Comparison of ENCODE assay signal across 8 cellular contexts in the genomic region with DNA sequence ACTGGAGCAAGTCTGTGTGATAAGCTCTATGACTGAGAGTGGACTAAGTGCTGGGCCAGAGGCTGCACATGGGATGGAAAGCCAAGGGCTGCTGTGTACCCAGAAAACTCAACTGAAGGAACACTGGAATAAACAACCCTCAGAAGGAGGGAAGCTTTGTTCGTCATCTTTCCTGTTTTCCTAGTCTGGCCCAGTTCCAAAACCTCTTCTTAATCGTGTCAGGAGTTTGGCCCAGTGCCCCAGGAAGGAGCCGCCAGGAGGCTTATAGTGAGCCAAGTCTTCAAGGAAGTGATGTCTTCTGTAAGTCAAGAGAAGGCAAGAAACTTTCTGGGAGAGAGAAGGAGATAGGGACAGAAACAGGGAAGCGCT. TPM values are rescaled to one million over a fixed set of nuclear protein-coding genes. Genes with fewer than 3 reads are reported as not detected.
DNase-seq lines count a peak whose midpoint lies in the region; ATAC-seq, FAIRE-seq and TF ChIP-seq lines count a peak whose summit lies in the region.

No MANE protein-coding gene starts in this region.

- H3K27me3 ChIP-seq in pancreas = no peaks in the 10 kb centered on the region

- no peak overlapping the region for H3K4me3 Mint-ChIP-seq in glutamatergic neuron (ENCODE audit: unreplicated experiment)

- intact Hi-C loops in pancreas (cut with DNase I) = no loop called here

- H3K4me3 ChIP-seq in pancreas = no peak overlapping the region

- no peaks in the 10 kb centered on the region for H3K4me1 Mint-ChIP-seq in glutamatergic neuron (ENCODE audit: low read depth, unreplicated experiment)

- H3K27ac Mint-ChIP-seq in glutamatergic neuron (ENCODE audit: unreplicated experiment) = no peak overlapping the region

- in situ Hi-C loops in Caki2 (cut with HindIII; ENCODE audit: low pct_unique_long_range_greater_than_20kb, low sequenced_read_pairs) = no loop called here

- ATAC-seq in pancreas = peak; percentile 13 to 48 (median 24)
- no peak for ATAC-seq in GM18505 (IDR thresholded peaks at IDR 0.05; ENCODE audit: unreplicated experiment)
- ATAC-seq in GM18868 (IDR thresholded peaks at IDR 0.05; ENCODE audit: unreplicated experiment) = no peak

- no peaks in the 10 kb centered on the region for H3K36me3 ChIP-seq in pancreas

- TF ChIP-seq POLR2A in GM18505 (IDR thresholded peaks at IDR 0.05; ENCODE audit: borderline replicate concordance, extremely low read depth, insufficient read depth, insufficient read length) = no peak

- peaks cover 5 to 34% (median 14%) of the 10 kb centered on the region in 3 donors for H3K4me1 ChIP-seq in pancreas

- H3K27ac ChIP-seq in epithelial cell of prostate (peak overlapping the region; percentile 100), pancreas (peak overlapping the region in 1 of 4 donors; percentile 41)

- 19 to 24% methylated on average over 4 of the region's 4 CpGs for WGBS in pancreas, 2 donors

- H3K9me3 ChIP-seq in pancreas = no peaks in the 10 kb centered on the region

- H3K36me3 Mint-ChIP-seq in glutamatergic neuron (ENCODE audit: unreplicated experiment) = peaks cover 11% of the 10 kb centered on the region

- peaks cover 3% of the 10 kb centered on the region for H3K9me3 Mint-ChIP-seq in glutamatergic neuron (ENCODE audit: unreplicated experiment)

- no peaks in the 10 kb centered on the region for H3K27me3 Mint-ChIP-seq in glutamatergic neuron (ENCODE audit: unreplicated experiment)

- TF ChIP-seq CTCF in pancreas (IDR thresholded peaks at IDR 0.05) = no peak
- TF ChIP-seq CTCF in glutamatergic neuron (IDR thresholded peaks at IDR 0.05; ENCODE audit: partially characterized antibody, unreplicated experiment) = no peak

- FAIRE-seq in pancreas (lab: Jason Lieb, UNC) = no peak

- peak; percentile 68 for DNase-seq in Caki2 (ENCODE audit: low read depth)
- peak; percentile 81 for DNase-seq in NCI-H82 (lab: John Stamatoyannopoulos, UW)
- DNase-seq in epithelial cell of prostate (ENCODE audit: low read depth, low spot score) = peak; percentile 81
- peak in 5 of 6 donors; percentile 60 to 84 (median 82) for DNase-seq in pancreas
- DNase-seq in glutamatergic neuron = no peak
- no peak for DNase-seq in SHP77 treated with DMSO at 0.1 percent for 48 hours (lab: John Stamatoyannopoulos, UW)

RNA-seq across cellular contexts. Expression of a gene that starts 23.3 kb away (rescaled TPM):
- 10.3 and 18.4 TPM in 2 replicates for total RNA-seq in Caki2 (2014; rRNA removed; shearing (Covaris generic); ENCODE audit: low replicate concordance)
- 10 to 100 TPM in 5 of 6 donors, 1 to 10 TPM in 1; 9.6 to 25.6 (median 17.0) TPM for total RNA-seq in pancreas
- 10 to 100 TPM in 1 of 2 donors, 1 to 10 TPM in 1; 10.0 to 16.2 TPM for polyA plus RNA-seq in pancreas
- 68.7 TPM for total RNA-seq in glutamatergic neuron (ENCODE audit: unreplicated experiment)

Comparison
In these comparisons a context has a peak if more than half of its experiments do, and no peak if none do; other contexts are left out.
1. DNase-seq: peak in Caki2 (single experiment), NCI-H82 (single experiment), epithelial cell of prostate (single experiment) and pancreas (5 of 6); none in glutamatergic neuron (single experiment) and SHP77 treated with DMSO at 0.1 percent for 48 hours (single experiment).
2. ATAC-seq: peak in pancreas (4 of 4); none in GM18505 (single experiment) and GM18868 (single experiment).